Comparison of ENCODE assay signal across 17 cellular contexts in the genomic region with DNA sequence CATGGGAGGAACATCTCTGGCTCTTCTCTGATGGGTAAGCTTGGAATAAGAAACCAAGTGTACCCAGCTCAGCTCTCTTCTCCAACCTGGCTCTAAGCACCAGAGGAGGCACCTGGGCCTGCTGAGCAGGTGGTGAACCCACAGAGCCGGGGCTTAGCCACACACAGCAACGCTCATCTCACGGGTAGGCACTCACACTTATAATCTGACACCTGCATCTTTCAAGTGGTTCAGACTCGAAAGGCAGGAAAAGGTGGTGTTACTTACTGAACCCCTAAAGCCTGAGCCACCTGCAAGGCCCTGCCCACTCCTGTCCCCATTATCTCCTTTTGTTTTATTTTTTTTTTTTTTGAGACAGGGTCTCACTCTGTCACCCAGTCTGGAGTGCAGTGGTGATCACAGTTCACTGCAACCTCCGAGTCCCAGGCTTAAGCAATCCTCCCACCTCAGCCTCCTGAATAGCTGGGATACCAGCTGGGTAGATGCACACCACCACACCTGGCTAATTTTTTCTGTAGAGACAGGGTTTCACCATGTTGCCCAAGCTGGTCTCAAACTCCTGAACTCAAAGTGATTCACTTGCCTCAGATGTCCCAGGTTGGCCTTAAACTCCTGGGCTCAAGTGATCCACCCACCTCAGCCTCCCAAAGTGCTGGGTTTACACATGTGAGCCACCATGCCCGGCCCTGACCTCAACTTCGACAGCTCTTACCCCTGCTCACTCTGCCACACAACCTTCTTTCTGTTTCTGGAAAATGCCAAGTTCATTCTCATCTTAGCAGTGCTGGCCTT. TPM values are rescaled to one million over a fixed set of nuclear protein-coding genes. Genes with fewer than 3 reads are reported as not detected.
A peak's percentile ranks its signal among the peaks of the same experiment; 100 is the strongest.
DNase-seq lines count a peak whose midpoint lies in the region; ATAC-seq and TF ChIP-seq lines count a peak whose summit lies in the region.
"Had no signal": no experiment of that assay in that cellular context is flagged by ENCODE, and none has a peak within 500 bp of the region (broad histone marks: within the 10 kb centered on the region; RNA-seq: fewer than 3 reads in every experiment).

No MANE protein-coding gene starts in this region.

- H3K4me3 ChIP-seq in OCI-LY1 (ENCODE audit: low read depth, low read length, poor library complexity, severe bottlenecking): no peak overlapping the region
- no peak overlapping the region for H3K4me3 ChIP-seq in neuronal stem cell (ENCODE audit: low read length in 2 of 2)
- no peak overlapping the region for H3K4me3 ChIP-seq in dorsolateral prefrontal cortex
- H3K4me3 ChIP-seq: cardiac muscle cell, MG63, SJSA1 had no signal

- H3K36me3 ChIP-seq in OCI-LY1 (ENCODE audit: insufficient read depth, low read length) (peaks cover 66% of the 10 kb centered on the region), neuronal stem cell (replicated peaks in 1 of 2; ENCODE audit: control insufficient read depth in 2 of 2, insufficient read depth in 2 of 2, low read length in 2 of 2) (peaks cover 31 to 71% of the 10 kb centered on the region in 2 donors)

- H3K79me1 ChIP-seq in neuronal stem cell (ENCODE audit: low read depth, low read length): peaks cover 2% of the 10 kb centered on the region

- H3K9ac ChIP-seq in OCI-LY1 (ENCODE audit: low read length) (peak overlapping the region; percentile 10; the same call in 1 of the 2 replicates), neuronal stem cell (ENCODE audit: low read depth, low read length, poor library complexity) (no peak overlapping the region)

- peaks cover 22% of the 10 kb centered on the region for H3K4me1 Mint-ChIP-seq in activated naive CD4-positive, alpha-beta T cell treated with anti-CD3 and anti-CD28 coated beads for 36 hours (ENCODE audit: low read depth)

- no peak for DNase-seq in activated naive CD4-positive, alpha-beta T cell treated with anti-CD3 and anti-CD28 coated beads for 36 hours
- no peak for DNase-seq in activated naive CD4-positive, alpha-beta T cell treated with Interleukin-2 at 50 U/mL for 16 hours
- no peak for DNase-seq in activated naive CD4-positive, alpha-beta T cell treated with anti-CD3 and anti-CD28 coated beads, Interleukin-2, amount 50 U/mL, for 72 hours (ENCODE audit: low spot score in 2 of 2)
- no peak for DNase-seq in neuronal stem cell (ENCODE audit: low spot score)
- DNase-seq in NCI-H1048 (lab: John Stamatoyannopoulos, UW): no peak
- DNase-seq in dorsolateral prefrontal cortex: no peak
- no peak for DNase-seq in NCI-H2227 (lab: John Stamatoyannopoulos, UW; ENCODE audit: unreplicated experiment)
- DNase-seq: effector CD4-positive, alpha-beta T cell; GF-D8; MG63; NCI-H1930; NCI-H526 treated with DMSO at 0.1 percent for 48 hours; PC-3; stimulated activated CD4-positive, alpha-beta T cell treated with anti-CD3 and anti-CD28 coated beads, Interleukin-2, amount 100 ng/mL, for 48 hours had no signal

- H3K4ac ChIP-seq in neuronal stem cell (ENCODE audit: low read length): no peak overlapping the region

- H3K27me3 Mint-ChIP-seq in activated naive CD4-positive, alpha-beta T cell treated with anti-CD3 and anti-CD28 coated beads for 36 hours (ENCODE audit: low read depth): no peaks in the 10 kb centered on the region

- H2AK5ac ChIP-seq in neuronal stem cell (ENCODE audit: low read depth, low read length): no peak overlapping the region

- H3K9me3 Mint-ChIP-seq in activated naive CD4-positive, alpha-beta T cell treated with anti-CD3 and anti-CD28 coated beads for 36 hours: no peaks in the 10 kb centered on the region
- no peaks in the 10 kb centered on the region for H3K9me3 Mint-ChIP-seq in activated naive CD4-positive, alpha-beta T cell treated with anti-CD3 and anti-CD28 coated beads, Interleukin-2, amount 50 U/mL, for 72 hours

- ATAC-seq in activated naive CD4-positive, alpha-beta T cell treated with anti-CD3 and anti-CD28 coated beads, Interleukin-2, amount 50 U/mL, for 72 hours: peak; percentile 52 to 64
- ATAC-seq: PC-3 had no signal

- H4K91ac ChIP-seq in neuronal stem cell (ENCODE audit: low read depth, low read length, poor library complexity): no peak overlapping the region

- CTCF ChIA-PET in activated naive CD4-positive, alpha-beta T cell treated with anti-CD3 and anti-CD28 coated beads for 36 hours (lab: Charles Lee): interaction anchor here (0.6 to 1.5 kb wide), 5 partner anchors 10 to 633 kb away, joined by 3 to 4 read pairs (median 3); no protein-coding TSS in a partner anchor

- no peak for TF ChIP-seq CTCF in OCI-LY1 (IDR thresholded peaks at IDR 0.05; ENCODE audit: low read length)
- no peak for TF ChIP-seq CTCF in dorsolateral prefrontal cortex (IDR thresholded peaks at IDR 0.05 in 54 of 56, conservative IDR thresholded peaks at IDR 0.05 in 2 of 56; ENCODE audit: low read depth in 1 of 56, partially characterized antibody in 56 of 56)

- H3F3A ChIP-seq in OCI-LY1 (ENCODE audit: insufficient read depth, low read length): no peaks in the 10 kb centered on the region; the same call in 1 of the 2 replicates

- H3K9me3 ChIP-seq in OCI-LY1 (ENCODE audit: low read length) (no peaks in the 10 kb centered on the region), neuronal stem cell (replicated peaks in 1 of 2; ENCODE audit: control insufficient read depth in 2 of 2, insufficient read depth in 1 of 2, low read depth in 1 of 2, low read length in 2 of 2) (no peaks in the 10 kb centered on the region)
- H3K9me3 ChIP-seq: MG63, SJSA1 had no signal

- peaks cover 22% of the 10 kb centered on the region for H3K36me3 Mint-ChIP-seq in activated naive CD4-positive, alpha-beta T cell treated with anti-CD3 and anti-CD28 coated beads for 36 hours (ENCODE audit: low read depth)
- H3K36me3 Mint-ChIP-seq in activated naive CD4-positive, alpha-beta T cell treated with anti-CD3 and anti-CD28 coated beads, Interleukin-2, amount 50 U/mL, for 72 hours: peaks cover 5 to 18% of the 10 kb centered on the region in 2 donors

- H3K4me3 Mint-ChIP-seq in activated naive CD4-positive, alpha-beta T cell treated with anti-CD3 and anti-CD28 coated beads for 36 hours: no peak overlapping the region

- no peak overlapping the region for H2BK15ac ChIP-seq in neuronal stem cell (ENCODE audit: low read length)

- no peak overlapping the region for H2BK12ac ChIP-seq in neuronal stem cell (ENCODE audit: low read length)

- no peak overlapping the region for H3K4me2 ChIP-seq in OCI-LY1 (ENCODE audit: low read length)
- H3K4me2 ChIP-seq in neuronal stem cell (ENCODE audit: insufficient read depth, low read length, poor library complexity, severe bottlenecking): no peak overlapping the region

- no peaks in the 10 kb centered on the region for H3K9me2 ChIP-seq in OCI-LY1 (ENCODE audit: low read depth, low read length)

- H2AFZ ChIP-seq in OCI-LY1 (ENCODE audit: low read length) (no peak overlapping the region), neuronal stem cell (ENCODE audit: low read length) (no peak overlapping the region)

- no peaks in the 10 kb centered on the region for H3K79me2 ChIP-seq in OCI-LY1 (ENCODE audit: insufficient read depth, low read length)

- H4K8ac ChIP-seq in neuronal stem cell (ENCODE audit: low read depth, low read length): peak overlapping the region; percentile 96

- no peak overlapping the region for H2BK120ac ChIP-seq in neuronal stem cell (ENCODE audit: low read depth, low read length)

- H3K14ac ChIP-seq in neuronal stem cell (ENCODE audit: low read length): no peak overlapping the region

- H3K27ac ChIP-seq in OCI-LY1 (ENCODE audit: low read depth, low read length, poor library complexity, severe bottlenecking): peak overlapping the region; percentile 73
- no peak overlapping the region for H3K27ac ChIP-seq in neuronal stem cell (replicated peaks; ENCODE audit: low read length)
- no peak overlapping the region for H3K27ac ChIP-seq in dorsolateral prefrontal cortex
- H3K27ac ChIP-seq: cardiac muscle cell, SJSA1 had no signal

- H3K4me1 ChIP-seq in OCI-LY1 (ENCODE audit: insufficient read depth, low read length, severe bottlenecking) (peaks cover 5% of the 10 kb centered on the region), neuronal stem cell (ENCODE audit: control insufficient read depth in 2 of 2, insufficient read depth in 1 of 2, low read depth in 1 of 2, low read length in 2 of 2) (no peaks in the 10 kb centered on the region)
- H3K4me1 ChIP-seq: SJSA1 had no signal

- WGBS in neuronal stem cell (ENCODE audit: extremely low coverage in 2 of 2, insufficient read length in 2 of 2, insufficient replicate concordance in 1 of 2), 2 donors: no CpG with 5 or more reads among the region's 7 CpGs

- H3K18ac ChIP-seq in neuronal stem cell (ENCODE audit: low read length): no peak overlapping the region

- no peak overlapping the region for H2BK5ac ChIP-seq in neuronal stem cell (ENCODE audit: low read length)

- H3K23ac ChIP-seq in neuronal stem cell (ENCODE audit: low read depth, low read length, poor library complexity): no peak overlapping the region

- no peaks in the 10 kb centered on the region for H4K20me1 ChIP-seq in OCI-LY1 (ENCODE audit: insufficient read depth, low read length)

- H3K27me3 ChIP-seq in OCI-LY1 (ENCODE audit: insufficient read depth, low read length) (no peaks in the 10 kb centered on the region), neuronal stem cell (ENCODE audit: control insufficient read depth in 3 of 3, insufficient read depth in 3 of 3, low read depth in 1 of 3, low read length in 3 of 3) (no peaks in the 10 kb centered on the region), dorsolateral prefrontal cortex (no peaks in the 10 kb centered on the region)
- H3K27me3 ChIP-seq: cardiac muscle cell, MG63, SJSA1 had no signal

- intact Hi-C loops in activated naive CD4-positive, alpha-beta T cell treated with anti-CD3 and anti-CD28 coated beads for 36 hours (cut with micrococcal nuclease): no loop called here
- intact Hi-C loops in dorsolateral prefrontal cortex (cut with DNase I): no loop called here

- H3K27ac Mint-ChIP-seq in activated naive CD4-positive, alpha-beta T cell treated with anti-CD3 and anti-CD28 coated beads for 36 hours: peak overlapping the region; percentile 60
- H3K27ac Mint-ChIP-seq in activated naive CD4-positive, alpha-beta T cell treated with anti-CD3 and anti-CD28 coated beads, Interleukin-2, amount 50 U/mL, for 72 hours: peak overlapping the region; percentile 2 to 30

RNA-seq across cellular contexts. Expression of a gene that starts 9.8 kb away (rescaled TPM):
- 10 to 100 TPM; 17.5 to 19.8 TPM for total RNA-seq in activated naive CD4-positive, alpha-beta T cell treated with anti-CD3 and anti-CD28 coated beads for 36 hours
- total RNA-seq in activated naive CD4-positive, alpha-beta T cell treated with anti-CD3 and anti-CD28 coated beads, Interleukin-2, amount 50 U/mL, for 72 hours: 10 to 100 TPM; 30.7 to 36.0 TPM
- 24.5 TPM for polyA plus RNA-seq in neuronal stem cell (2013, experiment 1 of 2)
- 22.9 TPM for polyA plus RNA-seq in neuronal stem cell (2013, experiment 2 of 2)
- total RNA-seq in dorsolateral prefrontal cortex: 10 to 100 TPM; 10.8 to 26.2 (median 17.7) TPM

RNA-seq across cellular contexts. Expression of a gene that starts 18.7 kb away (rescaled TPM):
- total RNA-seq in activated naive CD4-positive, alpha-beta T cell treated with anti-CD3 and anti-CD28 coated beads for 36 hours: 100 to 1,000 TPM; 287 to 298 TPM
- total RNA-seq in activated naive CD4-positive, alpha-beta T cell treated with anti-CD3 and anti-CD28 coated beads, Interleukin-2, amount 50 U/mL, for 72 hours: 100 to 1,000 TPM; 268 to 366 TPM
- 416 TPM for polyA plus RNA-seq in neuronal stem cell (2013, experiment 1 of 2)
- polyA plus RNA-seq in neuronal stem cell (2013, experiment 2 of 2): 386 TPM
- 100 to 1,000 TPM; 172 to 365 (median 275) TPM for total RNA-seq in dorsolateral prefrontal cortex

RNA-seq across cellular contexts. Expression of a gene that starts 26.1 kb away (rescaled TPM):
- 10 to 100 TPM; 84.5 to 88.1 TPM for total RNA-seq in activated naive CD4-positive, alpha-beta T cell treated with anti-CD3 and anti-CD28 coated beads for 36 hours
- 100 to 1,000 TPM in 1 of 2 donors, 10 to 100 TPM in 1; 75.7 to 100 TPM for total RNA-seq in activated naive CD4-positive, alpha-beta T cell treated with anti-CD3 and anti-CD28 coated beads, Interleukin-2, amount 50 U/mL, for 72 hours
- 78.9 TPM for polyA plus RNA-seq in neuronal stem cell (2013, experiment 1 of 2)
- 76.3 TPM for polyA plus RNA-seq in neuronal stem cell (2013, experiment 2 of 2)
- 100 to 1,000 TPM; 108 to 307 (median 215) TPM for total RNA-seq in dorsolateral prefrontal cortex

RNA-seq across cellular contexts. Expression of a gene that starts 40.5 kb away (rescaled TPM):
- total RNA-seq in activated naive CD4-positive, alpha-beta T cell treated with anti-CD3 and anti-CD28 coated beads for 36 hours: 1 to 10 TPM; 2.0 to 3.5 TPM
- total RNA-seq in activated naive CD4-positive, alpha-beta T cell treated with anti-CD3 and anti-CD28 coated beads, Interleukin-2, amount 50 U/mL, for 72 hours: 1 to 10 TPM; 5.2 to 5.8 TPM
- 4.6 TPM for polyA plus RNA-seq in neuronal stem cell (2013, experiment 1 of 2)
- polyA plus RNA-seq in neuronal stem cell (2013, experiment 2 of 2): 4.7 TPM
- 10 to 100 TPM; 22.4 to 55.4 (median 33.7) TPM for total RNA-seq in dorsolateral prefrontal cortex
